In the genomic region with DNA sequence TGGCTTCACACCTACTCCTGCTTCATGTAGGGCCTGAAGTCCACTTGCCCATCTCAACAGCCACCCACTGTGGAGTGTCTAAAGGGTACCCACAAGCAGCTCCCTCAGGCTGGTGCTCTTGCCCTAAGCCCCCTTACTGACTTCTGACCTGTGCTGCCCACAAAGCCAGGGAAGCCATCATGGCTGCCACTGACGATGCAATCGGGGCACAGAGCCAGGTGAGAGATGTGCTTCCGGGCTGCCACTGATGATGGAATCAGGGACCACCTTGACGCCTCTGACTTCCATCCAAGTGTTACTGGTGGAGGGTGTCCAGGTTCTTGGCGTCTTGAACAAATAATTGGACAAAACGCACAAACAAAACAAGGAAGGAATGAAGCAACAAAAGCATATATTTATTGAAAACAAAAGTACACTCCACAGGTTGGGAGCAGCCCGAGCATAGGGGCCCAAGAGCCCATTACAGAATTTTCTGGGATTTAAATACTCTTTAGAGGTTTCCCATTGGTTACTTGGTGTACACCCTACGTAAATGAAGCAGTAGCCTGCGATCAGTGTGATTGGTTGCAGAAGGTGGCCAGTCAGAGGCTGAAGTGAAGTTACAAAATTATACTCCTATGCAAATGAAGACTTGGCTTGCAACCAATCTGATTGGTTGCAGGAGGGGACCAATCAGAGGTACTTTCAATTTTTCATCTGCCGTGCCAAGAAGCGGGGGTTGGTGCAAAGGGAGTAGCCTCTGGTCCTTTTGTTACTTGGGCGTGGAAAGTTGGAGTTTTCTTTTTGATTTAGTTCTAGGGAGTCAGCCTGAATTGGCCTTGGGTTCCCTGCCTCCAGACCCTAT, we compare ENCODE assay signal across 20 cellular contexts. TPM values are rescaled to one million over a fixed set of nuclear protein-coding genes. Genes with fewer than 3 reads are reported as not detected.
DNase-seq lines count a peak whose midpoint lies in the region; ATAC-seq and TF ChIP-seq lines count a peak whose summit lies in the region.
"Had no signal": no experiment of that assay in that cellular context is flagged by ENCODE, and none has a peak within 500 bp of the region (broad histone marks: within the 10 kb centered on the region; RNA-seq: fewer than 3 reads in every experiment).

No MANE protein-coding gene starts in this region.

- TF ChIP-seq CTCF in osteocyte (IDR thresholded peaks at IDR 0.05) = no peak

- peaks cover 53% of the 10 kb centered on the region for H3K4me1 Mint-ChIP-seq in osteocyte (ENCODE audit: unreplicated experiment)

- no peaks in the 10 kb centered on the region for H3K36me3 Mint-ChIP-seq in osteocyte (ENCODE audit: unreplicated experiment)

- H3K4me3 Mint-ChIP-seq in osteocyte (ENCODE audit: unreplicated experiment) = no peak overlapping the region
- H3K4me3 Mint-ChIP-seq: activated CD8-positive, alpha-beta T cell treated with anti-CD3 and anti-CD28 coated beads for 36 hours; CD4-positive, alpha-beta T cell had no signal

- H3K4me3 ChIP-seq in MG63 = no peak overlapping the region
- H3K4me3 ChIP-seq: A549, GM23248 had no signal

- peak overlapping the region; percentile 83 for H3K27ac Mint-ChIP-seq in osteocyte (ENCODE audit: unreplicated experiment)
- H3K27ac Mint-ChIP-seq: activated CD8-positive, alpha-beta T cell treated with anti-CD3 and anti-CD28 coated beads for 36 hours; activated T-helper 2 cell treated with anti-CD3 and anti-CD28 coated beads, Interferon-gamma antibody, Interleukin-2, Interleukin-4, amounts not matched to agents 10 μg/mL and 5 μg/mL and 100 μg/mL, durations not matched to agents 14 hours and 24 hours and 36 hours; CD4-positive, alpha-beta T cell had no signal

- peak overlapping the region; percentile 81 for H3K27ac ChIP-seq in epithelial cell of prostate
- H3K27ac ChIP-seq: A549, GM23248, VCaP had no signal

- no peaks in the 10 kb centered on the region for H3K9me3 ChIP-seq in MG63
- H3K9me3 ChIP-seq: A549 had no signal

- peak; percentile 27 to 65 for DNase-seq in NCI-H2081 (lab: John Stamatoyannopoulos, UW)
- no peak for DNase-seq in NCI-H2081 treated with DMSO at 0.1 percent for 48 hours (lab: John Stamatoyannopoulos, UW)
- DNase-seq in NCI-H2227 treated with DMSO at 0.1 percent for 48 hours (lab: John Stamatoyannopoulos, UW) = peak; percentile 50
- DNase-seq in epithelial cell of prostate (ENCODE audit: low read depth, low spot score) = no peak
- DNase-seq in osteocyte (ENCODE audit: extremely low spot score, unreplicated experiment) = no peak
- DNase-seq in iPS-NIHi11 (ENCODE audit: low spot score) = no peak
- DNase-seq in MG63 = no peak
- DNase-seq: activated CD8-positive, alpha-beta T cell treated with anti-CD3 and anti-CD28 coated beads for 36 hours; CD4-positive, alpha-beta T cell; EL; GM23248; stimulated activated naive CD4-positive, alpha-beta T cell treated with Interleukin-2 at 50 U/mL for 16 hours had no signal

- H3K36me3 ChIP-seq in MG63 = no peaks in the 10 kb centered on the region

- H3K27me3 ChIP-seq in MG63 = no peaks in the 10 kb centered on the region

- H3K9me3 Mint-ChIP-seq in osteocyte (ENCODE audit: unreplicated experiment) = no peaks in the 10 kb centered on the region
- H3K9me3 Mint-ChIP-seq: activated CD8-positive, alpha-beta T cell treated with anti-CD3 and anti-CD28 coated beads for 36 hours; activated T-helper 2 cell treated with anti-CD3 and anti-CD28 coated beads, Interferon-gamma antibody, Interleukin-2, Interleukin-4, amounts not matched to agents 10 μg/mL and 5 μg/mL and 100 μg/mL, durations not matched to agents 14 hours and 24 hours and 36 hours; CD4-positive, alpha-beta T cell had no signal

- ATAC-seq in HG03159 (IDR thresholded peaks at IDR 0.05; ENCODE audit: unreplicated experiment) = no peak
- ATAC-seq: A549; activated CD8-positive, alpha-beta T cell treated with anti-CD3 and anti-CD28 coated beads for 36 hours had no signal

- no peaks in the 10 kb centered on the region for H3K27me3 Mint-ChIP-seq in osteocyte (ENCODE audit: unreplicated experiment)
- H3K27me3 Mint-ChIP-seq: CD4-positive, alpha-beta T cell had no signal

RNA-seq across cellular contexts. Expression of a gene that starts 4.5 kb away (rescaled TPM):
- not detected in 2 replicates for total RNA-seq in osteocyte
- total RNA-seq in MG63 (2014; rRNA removed; shearing (Covaris generic); ENCODE audit: low replicate concordance) = 1.0 and 1.6 TPM in 2 replicates
- total RNA-seq: activated CD8-positive, alpha-beta T cell treated with anti-CD3 and anti-CD28 coated beads for 36 hours; CD4-positive, alpha-beta T cell; epithelial cell of proximal tubule; GM23248; HT-29; kidney epithelial cell; urinary bladder had no signal

RNA-seq across cellular contexts. Expression of a gene that starts 21.8 kb away (rescaled TPM):
- 23.6 and 24.7 TPM in 2 replicates for total RNA-seq in osteocyte
- 238 and 337 TPM in 2 replicates for total RNA-seq in MG63 (2014; rRNA removed; shearing (Covaris generic); ENCODE audit: low replicate concordance)
- total RNA-seq: activated CD8-positive, alpha-beta T cell treated with anti-CD3 and anti-CD28 coated beads for 36 hours; activated T-helper 2 cell treated with anti-CD3 and anti-CD28 coated beads, Interferon-gamma antibody, Interleukin-2, Interleukin-4, amounts not matched to agents 10 μg/mL and 5 μg/mL and 100 μg/mL, durations not matched to agents 14 hours and 24 hours and 36 hours; CD4-positive, alpha-beta T cell; HT-29 had no signal

Comparison
In these comparisons a context has a peak if more than half of its experiments do, and no peak if none do; other contexts are left out.
1. DNase-seq: peak in NCI-H2081 (2 of 2) and NCI-H2227 treated with DMSO at 0.1 percent for 48 hours (single experiment); none in NCI-H2081 treated with DMSO at 0.1 percent for 48 hours (single experiment), epithelial cell of prostate (single experiment), osteocyte (single experiment), iPS-NIHi11 (single experiment) and MG63 (single experiment).